In genomic region chr22:44577391-44578114, GRCh38 we compare ENCODE assay signal across 1 cellular context.
TF ChIP-seq lines count a peak whose summit lies in the region.

No MANE protein-coding gene starts in this region.

TF ChIP-seq in HepG2, 621 proteins besides CTCF, POLR2A, EP300 and RAD21 (continued from another document):
- no peak for TF ChIP-seq SRSF9 (IDR thresholded peaks at IDR 0.05; ENCODE audit: borderline replicate concordance, insufficient read depth, low read depth, low read length, poor library complexity, severe bottlenecking)
- TF ChIP-seq HMGA1 (CRISPR knock-in tag; conservative IDR thresholded peaks at IDR 0.05), result no peak
- TF ChIP-seq ZMAT5 (CRISPR knock-in tag; IDR thresholded peaks at IDR 0.05; ENCODE audit: borderline replicate concordance, low read depth), result no peak
- TF ChIP-seq KLF13 (CRISPR knock-in tag; IDR thresholded peaks at IDR 0.05), result no peak
- no peak for TF ChIP-seq ZNF792 (CRISPR knock-in tag; IDR thresholded peaks at IDR 0.05)
- TF ChIP-seq ZNF10 (CRISPR knock-in tag; IDR thresholded peaks at IDR 0.05; ENCODE audit: borderline replicate concordance, low read depth), result no peak
- TF ChIP-seq JUNB (CRISPR knock-in tag; IDR thresholded peaks at IDR 0.05; ENCODE audit: borderline replicate concordance), result no peak
- no peak for TF ChIP-seq ZFP82 (CRISPR knock-in tag; IDR thresholded peaks at IDR 0.05; ENCODE audit: borderline replicate concordance)
- TF ChIP-seq ZBTB33 (CRISPR knock-in tag; IDR thresholded peaks at IDR 0.05), result no peak
- TF ChIP-seq ISX (CRISPR knock-in tag; conservative IDR thresholded peaks at IDR 0.05), result no peak
- no peak for TF ChIP-seq MXI1 (IDR thresholded peaks at IDR 0.05; ENCODE audit: borderline replicate concordance, low read depth, low read length)
- no peak for TF ChIP-seq GRHL1 (CRISPR knock-in tag; conservative IDR thresholded peaks at IDR 0.05)
- TF ChIP-seq ZNF362 (CRISPR knock-in tag; IDR thresholded peaks at IDR 0.05; ENCODE audit: borderline replicate concordance), result no peak
- no peak for TF ChIP-seq EHMT2 (IDR thresholded peaks at IDR 0.05; ENCODE audit: borderline replicate concordance, low read depth, low read length)
- TF ChIP-seq ZNF777 (CRISPR knock-in tag; IDR thresholded peaks at IDR 0.05), result no peak
